ENCODE assay signal across 14 cellular contexts in genomic region chr7:43902542-43903054, GRCh38.
"Had no signal": no experiment of that assay in that cellular context is flagged by ENCODE, and none has a peak within 500 bp of the region (broad histone marks: within the 10 kb centered on the region; RNA-seq: fewer than 3 reads in every experiment).

No MANE protein-coding gene starts in this region.

- H3K36me3 ChIP-seq: breast epithelium, left lung had no signal

- H3K27me3 ChIP-seq: breast epithelium, esophagus squamous epithelium, heart right ventricle, left lung, stomach had no signal

- H3K9me3 Mint-ChIP-seq: activated CD4-positive, alpha-beta memory T cell treated with anti-CD3 and anti-CD28 coated beads, Interleukin-2, amount 10 ng/mL, durations not matched to agents 7 days and 5 days; activated naive CD4-positive, alpha-beta T cell treated with anti-CD3 and anti-CD28 coated beads for 36 hours had no signal

- DNase-seq: activated CD4-positive, alpha-beta memory T cell treated with anti-CD3 and anti-CD28 coated beads, Interleukin-2, amount 10 ng/mL, durations not matched to agents 7 days and 5 days; activated CD4-positive, alpha-beta T cell treated with anti-CD3 and anti-CD28 coated beads for 1 hour; activated naive CD4-positive, alpha-beta T cell treated with anti-CD3 and anti-CD28 coated beads for 36 hours; aorta; esophagus squamous epithelium; heart right ventricle; islet precursor cell; left lung; mesenchymal stem cell; stimulated activated CD4-positive, alpha-beta T cell treated with anti-CD3 and anti-CD28 coated beads, Interleukin-2, amount 100 ng/mL, for 48 hours; stomach; SW 1271; T-helper 9 cell had no signal

- H3K4me3 ChIP-seq: breast epithelium, esophagus squamous epithelium, heart right ventricle, left lung, stomach had no signal

- H3K4me3 Mint-ChIP-seq: activated CD4-positive, alpha-beta memory T cell treated with anti-CD3 and anti-CD28 coated beads, Interleukin-2, amount 10 ng/mL, durations not matched to agents 7 days and 5 days; activated naive CD4-positive, alpha-beta T cell treated with anti-CD3 and anti-CD28 coated beads for 36 hours had no signal

- H3K9me3 ChIP-seq: breast epithelium, esophagus squamous epithelium, heart right ventricle, left lung, stomach had no signal

- H3K27me3 Mint-ChIP-seq: activated CD4-positive, alpha-beta memory T cell treated with anti-CD3 and anti-CD28 coated beads, Interleukin-2, amount 10 ng/mL, durations not matched to agents 7 days and 5 days had no signal

- H3K27ac ChIP-seq: esophagus squamous epithelium, left lung had no signal

- H3K27ac Mint-ChIP-seq: activated CD4-positive, alpha-beta memory T cell treated with anti-CD3 and anti-CD28 coated beads, Interleukin-2, amount 10 ng/mL, durations not matched to agents 7 days and 5 days; activated naive CD4-positive, alpha-beta T cell treated with anti-CD3 and anti-CD28 coated beads for 36 hours had no signal

- ATAC-seq: heart right ventricle, left lung had no signal
